ENCODE assay signal across 13 cellular contexts in the genomic region with DNA sequence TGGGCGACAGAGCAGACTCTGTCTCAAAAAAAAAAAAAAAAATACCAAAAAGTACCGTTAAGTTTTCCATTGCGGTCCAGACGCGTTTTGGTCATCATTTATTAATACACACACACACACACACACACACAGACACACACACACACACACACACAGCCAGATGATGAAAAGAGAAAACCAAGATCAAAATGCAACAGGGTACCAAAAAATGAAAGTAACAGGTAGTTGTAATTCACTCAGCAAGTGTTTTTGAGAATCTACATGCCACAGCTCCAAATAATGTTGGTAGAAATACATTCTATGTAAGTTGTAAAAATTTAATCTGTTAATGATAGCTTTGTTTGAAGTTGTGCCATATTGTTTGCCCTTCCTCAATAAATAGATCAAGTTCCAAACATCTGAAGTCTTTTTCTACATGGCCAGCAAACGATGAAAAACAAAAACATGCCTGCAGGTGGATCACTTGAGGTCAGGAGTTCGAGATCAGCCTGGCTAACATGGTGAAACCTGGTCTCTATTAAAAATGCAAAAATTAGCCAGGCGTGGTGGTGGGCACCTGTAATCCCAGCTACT.
"Had no signal": no experiment of that assay in that cellular context is flagged by ENCODE, and none has a peak within 500 bp of the region (broad histone marks: within the 10 kb centered on the region; RNA-seq: fewer than 3 reads in every experiment).

No MANE protein-coding gene starts in this region.

- H3K27me3 Mint-ChIP-seq: activated B cell treated with CpG ODN at 0.5 μM for 24 hours; activated naive CD4-positive, alpha-beta T cell treated with anti-CD3 and anti-CD28 coated beads, Interleukin-2, amount 10 ng/mL, durations not matched to agents 7 days and 5 days had no signal

- H3K4me3 ChIP-seq: suprapubic skin, upper lobe of left lung had no signal

- H3K9me3 ChIP-seq: suprapubic skin, upper lobe of left lung had no signal

- DNase-seq: activated B cell treated with CpG ODN at 0.5 μM for 24 hours; activated CD4-positive, alpha-beta T cell treated with anti-CD3 and anti-CD28 coated beads, Interleukin-2, amount 50 U/mL, for 1 hour; activated naive CD4-positive, alpha-beta T cell treated with anti-CD3 and anti-CD28 coated beads, Interleukin-2, amount 10 ng/mL, durations not matched to agents 7 days and 5 days; brain microvascular endothelial cell; cortex of kidney; effector CD4-positive, alpha-beta T cell; mesenchymal stem cell; natural killer cell; stimulated activated CD4-positive, alpha-beta T cell treated with anti-CD3 and anti-CD28 coated beads, Interleukin-15, amount 100 ng/mL, for 24 hours; stimulated activated CD4-positive, alpha-beta T cell treated with anti-CD3 and anti-CD28 coated beads, Interleukin-4, amount 100 ng/mL, for 1 hour; stimulated activated naive CD8-positive, alpha-beta T cell treated with anti-CD3 and anti-CD28 coated beads, Interleukin-15, Interleukin-2, amounts not matched to agents 100 U/mL and 50 U/mL, for 24 hours; upper lobe of left lung had no signal

- H3K27me3 ChIP-seq: brain microvascular endothelial cell, suprapubic skin, upper lobe of left lung had no signal

- H3K27ac ChIP-seq: brain microvascular endothelial cell, suprapubic skin, upper lobe of left lung had no signal

- H3K9me3 Mint-ChIP-seq: activated B cell treated with CpG ODN at 0.5 μM for 24 hours; activated naive CD4-positive, alpha-beta T cell treated with anti-CD3 and anti-CD28 coated beads, Interleukin-2, amount 10 ng/mL, durations not matched to agents 7 days and 5 days; natural killer cell had no signal

- H3K4me3 Mint-ChIP-seq: activated B cell treated with CpG ODN at 0.5 μM for 24 hours; activated naive CD4-positive, alpha-beta T cell treated with anti-CD3 and anti-CD28 coated beads, Interleukin-2, amount 10 ng/mL, durations not matched to agents 7 days and 5 days; natural killer cell had no signal

- H3K27ac Mint-ChIP-seq: activated B cell treated with CpG ODN at 0.5 μM for 24 hours had no signal

- ATAC-seq: natural killer cell; stimulated activated naive CD8-positive, alpha-beta T cell treated with anti-CD3 and anti-CD28 coated beads, Interleukin-15, Interleukin-2, amounts not matched to agents 100 U/mL and 50 U/mL, for 24 hours had no signal
